Comparison of ENCODE assay signal across 16 cellular contexts in the genomic region with DNA sequence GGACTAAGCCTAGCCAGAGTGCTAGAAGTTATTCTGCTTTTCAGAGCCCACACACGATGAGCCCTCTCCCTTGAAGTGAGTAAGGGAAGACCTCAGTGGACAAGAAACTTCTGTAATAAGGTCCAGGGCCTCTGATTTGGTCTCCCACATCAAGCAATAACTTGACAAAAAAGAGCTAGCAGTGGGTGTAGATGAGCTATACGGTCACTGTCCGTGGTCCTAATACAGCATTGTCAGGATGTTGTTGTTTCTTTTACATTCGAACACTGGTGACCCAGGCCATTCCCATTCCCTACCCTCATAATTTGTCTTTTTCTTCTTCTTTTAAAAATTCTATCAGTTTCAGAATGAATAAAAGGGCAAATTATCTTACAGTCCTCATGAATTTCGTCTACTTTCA. TPM values are rescaled to one million over a fixed set of nuclear protein-coding genes. Genes with fewer than 3 reads are reported as not detected.
DNase-seq lines count a peak whose midpoint lies in the region; TF ChIP-seq lines count a peak whose summit lies in the region.
"Had no signal": no experiment of that assay in that cellular context is flagged by ENCODE, and none has a peak within 500 bp of the region (broad histone marks: within the 10 kb centered on the region; RNA-seq: fewer than 3 reads in every experiment).

No MANE protein-coding gene starts in this region.

- TF ChIP-seq CTCF in choroid plexus epithelial cell (conservative IDR thresholded peaks at IDR 0.05; ENCODE audit: low read depth, low read length) = no peak
- no peak for TF ChIP-seq CTCF in HFFc6 (IDR thresholded peaks at IDR 0.05)

- H3K4me3 Mint-ChIP-seq in HFFc6 = no peak overlapping the region
- H3K4me3 Mint-ChIP-seq: activated CD4-positive, alpha-beta T cell treated with anti-CD3 and anti-CD28 coated beads for 36 hours; activated naive CD8-positive, alpha-beta T cell treated with anti-CD3 and anti-CD28 coated beads, Interleukin-2, amount 10 ng/mL, durations not matched to agents 7 days and 5 days; activated T-cell treated with anti-CD3 and anti-CD28 coated beads, Interleukin-2, amount 50 U/mL, for 24 hours; CD4-positive, CD25-positive, alpha-beta regulatory T cell had no signal

- H3K36me3 Mint-ChIP-seq in HFFc6 (ENCODE audit: low read depth) = no peaks in the 10 kb centered on the region; the same call in 1 of the 2 replicates
- H3K36me3 Mint-ChIP-seq: activated naive CD8-positive, alpha-beta T cell treated with anti-CD3 and anti-CD28 coated beads, Interleukin-2, amount 10 ng/mL, durations not matched to agents 7 days and 5 days; CD4-positive, CD25-positive, alpha-beta regulatory T cell had no signal

- H3K27me3 Mint-ChIP-seq in HFFc6 (ENCODE audit: insufficient read depth) = peaks cover 23% of the 10 kb centered on the region

- no peak overlapping the region for H3K27ac Mint-ChIP-seq in HFFc6
- H3K27ac Mint-ChIP-seq: activated CD4-positive, alpha-beta T cell treated with anti-CD3 and anti-CD28 coated beads for 36 hours; activated naive CD8-positive, alpha-beta T cell treated with anti-CD3 and anti-CD28 coated beads, Interleukin-2, amount 10 ng/mL, durations not matched to agents 7 days and 5 days; activated T-cell treated with anti-CD3 and anti-CD28 coated beads, Interleukin-2, amount 50 U/mL, for 24 hours; CD4-positive, CD25-positive, alpha-beta regulatory T cell had no signal

- no peaks in the 10 kb centered on the region for H3K9me3 Mint-ChIP-seq in HFFc6
- H3K9me3 Mint-ChIP-seq: activated T-cell treated with anti-CD3 and anti-CD28 coated beads, Interleukin-2, amount 50 U/mL, for 24 hours had no signal

- no peak overlapping the region for H3K4me3 ChIP-seq in choroid plexus epithelial cell (ENCODE audit: low read depth, low read length)
- H3K4me3 ChIP-seq: thoracic aorta had no signal

- DNase-seq in GM03348 (ENCODE audit: low spot score) (peak; percentile 16), Kasumi-1 (lab: John Stamatoyannopoulos, UW) (peak; percentile 15 to 46), choroid plexus epithelial cell (ENCODE audit: low read depth) (peak; percentile 48), lung microvascular endothelial cell (ENCODE audit: low read depth in 2 of 2) (peak; percentile 31 to 54), HFFc6 (no peak), foreskin melanocyte (no peak), Ammon's horn (ENCODE audit: low spot score) (no peak)
- DNase-seq: activated CD4-positive, alpha-beta T cell treated with anti-CD3 and anti-CD28 coated beads for 36 hours; activated naive CD8-positive, alpha-beta T cell treated with anti-CD3 and anti-CD28 coated beads, Interleukin-2, amount 10 ng/mL, durations not matched to agents 7 days and 5 days; activated T-cell treated with anti-CD3 and anti-CD28 coated beads, Interleukin-2, amount 50 U/mL, for 24 hours; CD4-positive, CD25-positive, alpha-beta regulatory T cell; right cardiac atrium; stimulated activated CD4-positive, alpha-beta T cell treated with anti-CD3 and anti-CD28 coated beads, Interleukin-2, amount 100 ng/mL, for 48 hours had no signal

- H3K4me1 Mint-ChIP-seq in HFFc6 (ENCODE audit: low read depth) = peaks cover 17% of the 10 kb centered on the region

RNA-seq across cellular contexts. Expression of a gene that starts 5.2 kb away (rescaled TPM):
- total RNA-seq in lung microvascular endothelial cell = under 0.01 and 0.22 TPM in 2 replicates
- total RNA-seq in HFFc6 (2021; fragmentation: NEBNext Ultra II Directional; extraction: Animal tissue kit (Norgen Biotek cat#: 25700)) = not detected
- total RNA-seq: activated CD4-positive, alpha-beta T cell treated with anti-CD3 and anti-CD28 coated beads for 36 hours; activated naive CD8-positive, alpha-beta T cell treated with anti-CD3 and anti-CD28 coated beads, Interleukin-2, amount 10 ng/mL, durations not matched to agents 7 days and 5 days; CD4-positive, CD25-positive, alpha-beta regulatory T cell; HT-29; OCI-LY7 had no signal

Comparison
In these comparisons a context has a peak if more than half of its experiments do, and no peak if none do; other contexts are left out.
1. DNase-seq: peak in GM03348 (single experiment), Kasumi-1 (2 of 2), choroid plexus epithelial cell (single experiment) and lung microvascular endothelial cell (2 of 2); none in HFFc6 (single experiment), foreskin melanocyte (single experiment) and Ammon's horn (single experiment).